Comparison of ENCODE assay signal across 8 cellular contexts in genomic region chr2:54657664-54658083, GRCh38.
DNase-seq lines count a peak whose midpoint lies in the region; ATAC-seq and TF ChIP-seq lines count a peak whose summit lies in the region.

No MANE protein-coding gene starts in this region.

- 0 out of 2 replicates have a peak, but pooled peaks cover 5% of the 10 kb centered on the region for H3F3A ChIP-seq in MM.1S (ENCODE audit: insufficient read depth, low read length)

- H3K79me2 ChIP-seq in MM.1S (ENCODE audit: low read length): peaks cover 31% of the 10 kb centered on the region

- H3K27me3 Mint-ChIP-seq in activated CD4-positive, alpha-beta memory T cell treated with anti-CD3 and anti-CD28 coated beads, Interleukin-2, amount 10 ng/mL, durations not matched to agents 7 days and 5 days: no peaks in the 10 kb centered on the region
- no peaks in the 10 kb centered on the region for H3K27me3 Mint-ChIP-seq in progenitor cell of endocrine pancreas

- POLR2A ChIA-PET in AG04449 (lab: Yijun Ruan, JAX): interaction anchor here (0.6 kb wide), 1 partner anchor 52 kb away, joined by 3 read pairs; no protein-coding TSS in a partner anchor
- POLR2A ChIA-PET in activated CD4-positive, alpha-beta memory T cell treated with anti-CD3 and anti-CD28 coated beads, Interleukin-2, amount 10 ng/mL, durations not matched to agents 7 days and 5 days (lab: Charles Lee): interaction anchor here (1.2 to 1.9 kb wide), 4 partner anchors 19 to 99 kb away, joined by 3 to 5 read pairs (median 4); no protein-coding TSS in a partner anchor

- TF ChIP-seq CTCF in AG04449 (IDR thresholded peaks at IDR 0.05; ENCODE audit: insufficient read depth, low read length, missing control alignments) (peak; percentile 55), GM12864 (IDR thresholded peaks at IDR 0.05; ENCODE audit: low read depth, low read length, missing control alignments) (peak; percentile 59), MM.1S (IDR thresholded peaks at IDR 0.05; ENCODE audit: low read length) (peak; percentile 56), fibroblast of villous mesenchyme (IDR thresholded peaks at IDR 0.05; ENCODE audit: insufficient read depth, low read depth, low read length) (peak; percentile 66), progenitor cell of endocrine pancreas (IDR thresholded peaks at IDR 0.05; ENCODE audit: unreplicated experiment) (peak; percentile 60)

- no peaks in the 10 kb centered on the region for H3K27me3 ChIP-seq in MM.1S (replicated peaks; ENCODE audit: insufficient read depth, low read length)

- H3K9me3 Mint-ChIP-seq in activated CD4-positive, alpha-beta memory T cell treated with anti-CD3 and anti-CD28 coated beads, Interleukin-2, amount 10 ng/mL, durations not matched to agents 7 days and 5 days: no peaks in the 10 kb centered on the region
- H3K9me3 Mint-ChIP-seq in progenitor cell of endocrine pancreas (ENCODE audit: low read depth): no peaks in the 10 kb centered on the region

- peaks cover 94% of the 10 kb centered on the region for H3K36me3 Mint-ChIP-seq in activated CD4-positive, alpha-beta memory T cell treated with anti-CD3 and anti-CD28 coated beads, Interleukin-2, amount 10 ng/mL, durations not matched to agents 7 days and 5 days (ENCODE audit: low read depth)
- H3K36me3 Mint-ChIP-seq in progenitor cell of endocrine pancreas (ENCODE audit: insufficient read depth): peaks cover 33% of the 10 kb centered on the region

- H3K27ac Mint-ChIP-seq in activated CD4-positive, alpha-beta memory T cell treated with anti-CD3 and anti-CD28 coated beads, Interleukin-2, amount 10 ng/mL, durations not matched to agents 7 days and 5 days: peak overlapping the region; percentile 30
- H3K27ac Mint-ChIP-seq in progenitor cell of endocrine pancreas: peak overlapping the region; percentile 90

- ATAC-seq in HG03095 (IDR thresholded peaks at IDR 0.05; ENCODE audit: unreplicated experiment): no peak

- no peaks in the 10 kb centered on the region for H4K20me1 ChIP-seq in MM.1S (ENCODE audit: insufficient read depth, low read length)

- no peaks in the 10 kb centered on the region for H3K9me2 ChIP-seq in MM.1S (replicated peaks; ENCODE audit: insufficient read depth, low read length)

- no peaks in the 10 kb centered on the region for H3K4me1 ChIP-seq in MM.1S (ENCODE audit: low read length)

- CTCF ChIA-PET in AG04449 (lab: Yijun Ruan, JAX): interaction anchor here (0.6 to 4.6 kb wide), 14 partner anchors 8 to 551 kb away, joined by 3 to 27 read pairs (median 4); no protein-coding TSS in a partner anchor
- CTCF ChIA-PET in activated CD4-positive, alpha-beta memory T cell treated with anti-CD3 and anti-CD28 coated beads, Interleukin-2, amount 10 ng/mL, durations not matched to agents 7 days and 5 days (lab: Charles Lee): interaction anchor here (0.7 to 3.3 kb wide), 16 partner anchors 16 to 356 kb away, joined by 3 to 24 read pairs (median 4); no protein-coding TSS in a partner anchor

- H3K4me2 ChIP-seq in MM.1S (ENCODE audit: low read depth, low read length): no peak overlapping the region

- peaks cover 32% of the 10 kb centered on the region for H3K36me3 ChIP-seq in MM.1S (replicated peaks; ENCODE audit: insufficient read depth, low read length)

- no peaks in the 10 kb centered on the region for H3K9me3 ChIP-seq in MM.1S (replicated peaks; ENCODE audit: insufficient read depth, low read length)

- DNase-seq in AG04449 (ENCODE audit: low read depth, low spot score) (no peak), GM12864 (ENCODE audit: low read depth) (no peak), MM.1S (peak; percentile 46), fibroblast of villous mesenchyme (ENCODE audit: low read depth) (peak; percentile 62), progenitor cell of endocrine pancreas (ENCODE audit: low spot score, unreplicated experiment) (peak; percentile 31), cerebellar nuclear complex (lab: John Stamatoyannopoulos, UW) (no peak)
- peak; percentile 46 for DNase-seq in activated CD4-positive, alpha-beta memory T cell treated with anti-CD3 and anti-CD28 coated beads, Interleukin-2, amount 10 ng/mL, durations not matched to agents 7 days and 5 days

- no peak overlapping the region for H3K4me3 Mint-ChIP-seq in activated CD4-positive, alpha-beta memory T cell treated with anti-CD3 and anti-CD28 coated beads, Interleukin-2, amount 10 ng/mL, durations not matched to agents 7 days and 5 days
- H3K4me3 Mint-ChIP-seq in progenitor cell of endocrine pancreas (ENCODE audit: low read depth): no peak overlapping the region

- no peak overlapping the region for H3K27ac ChIP-seq in MM.1S (ENCODE audit: low read length)

- H3K9ac ChIP-seq in MM.1S (ENCODE audit: low read length): no peak overlapping the region

- H3K4me3 ChIP-seq in AG04449 (ENCODE audit: low read depth, low read length) (no peak overlapping the region), GM12864 (ENCODE audit: low read depth, low read length) (no peak overlapping the region), MM.1S (ENCODE audit: low read length) (no peak overlapping the region), fibroblast of villous mesenchyme (ENCODE audit: low read depth, low read length) (no peak overlapping the region)

- no peak overlapping the region for H2AFZ ChIP-seq in MM.1S (ENCODE audit: low read length)

- peaks cover 25% of the 10 kb centered on the region for H3K4me1 Mint-ChIP-seq in activated CD4-positive, alpha-beta memory T cell treated with anti-CD3 and anti-CD28 coated beads, Interleukin-2, amount 10 ng/mL, durations not matched to agents 7 days and 5 days
- H3K4me1 Mint-ChIP-seq in progenitor cell of endocrine pancreas (ENCODE audit: low read depth): no peaks in the 10 kb centered on the region

Comparison
In these comparisons a context has a peak if more than half of its experiments do, and no peak if none do; other contexts are left out.
1. DNase-seq: peak in MM.1S (single experiment), activated CD4-positive, alpha-beta memory T cell treated with anti-CD3 and anti-CD28 coated beads, Interleukin-2, amount 10 ng/mL, durations not matched to agents 7 days and 5 days (single experiment), fibroblast of villous mesenchyme (single experiment) and progenitor cell of endocrine pancreas (single experiment); none in AG04449 (single experiment), GM12864 (single experiment) and cerebellar nuclear complex (0 of 2).
2. Peak in every context shown above with its lines, with median percentiles within 50 percentile points of each other: CTCF ChIP-seq.